ENCODE assay signal across 8 cellular contexts in genomic region chr14:91113829-91114078, GRCh38. TPM values are rescaled to one million over a fixed set of nuclear protein-coding genes. Genes with fewer than 3 reads are reported as not detected.
DNase-seq lines count a peak whose midpoint lies in the region; ATAC-seq and TF ChIP-seq lines count a peak whose summit lies in the region.

TSS of gene DGLUCY (plus strand) at chr14:91114073. CDS start at chr14:91160295, 46,222 bp downstream.

- H2AFZ ChIP-seq in KMS-11 (ENCODE audit: low read depth): peak within 1 kb of the TSS; percentile 69

- H3K4me3 ChIP-seq in GM06990 (replicated peaks; ENCODE audit: low read depth, low read length) (peak within 1 kb of the TSS; percentile 81), KMS-11 (IDR thresholded peaks at IDR 0.05; ENCODE audit: insufficient read depth, low read depth, low read length) (no peak within 1 kb of the TSS)

- no peaks in the 10 kb centered on the region for H3K36me3 ChIP-seq in GM06990 (ENCODE audit: control insufficient read depth, insufficient read depth, low read length)
- no peaks in the 10 kb centered on the region for H3K36me3 ChIP-seq in KMS-11 (ENCODE audit: insufficient read depth)

- H3K27ac ChIP-seq in KMS-11: peak within 1 kb of the TSS; percentile 100

- ATAC-seq in GM21717 (IDR thresholded peaks at IDR 0.05; ENCODE audit: unreplicated experiment) (peak; percentile 73), omental fat pad (ENCODE audit: low FRiP score) (peak; percentile 90)

- H3K4me2 ChIP-seq in KMS-11: peak within 1 kb of the TSS; percentile 82

- DNase-seq in GM06990 (ENCODE audit: extremely low read depth, insufficient read length) (no peak), germinal center (ENCODE audit: low spot score) (peak; percentile 77), omental fat pad (ENCODE audit: low spot score) (peak; percentile 45), superior temporal gyrus (ENCODE audit: extremely low spot score) (no peak), NCI-H146 (lab: John Stamatoyannopoulos, UW) (no peak)
- DNase-seq in activated T-helper 2 cell treated with anti-CD3 and anti-CD28 coated beads, Interferon-gamma antibody, Interleukin-2, Interleukin-4, amounts not matched to agents 10 μg/mL and 5 μg/mL and 100 μg/mL, durations not matched to agents 14 hours and 24 hours and 36 hours (ENCODE audit: low spot score): no peak

- H3K4me1 Mint-ChIP-seq in activated T-helper 2 cell treated with anti-CD3 and anti-CD28 coated beads, Interferon-gamma antibody, Interleukin-2, Interleukin-4, amounts not matched to agents 10 μg/mL and 5 μg/mL and 100 μg/mL, durations not matched to agents 14 hours and 24 hours and 36 hours (ENCODE audit: low read depth): peaks cover 60% of the 10 kb centered on the region

- H3K36me3 Mint-ChIP-seq in activated T-helper 2 cell treated with anti-CD3 and anti-CD28 coated beads, Interferon-gamma antibody, Interleukin-2, Interleukin-4, amounts not matched to agents 10 μg/mL and 5 μg/mL and 100 μg/mL, durations not matched to agents 14 hours and 24 hours and 36 hours (ENCODE audit: low read depth): peaks cover 32% of the 10 kb centered on the region

- intact Hi-C loops in activated T-helper 2 cell treated with anti-CD3 and anti-CD28 coated beads, Interferon-gamma antibody, Interleukin-2, Interleukin-4, amounts not matched to agents 10 μg/mL and 5 μg/mL and 100 μg/mL, durations not matched to agents 14 hours and 24 hours and 36 hours (cut with micrococcal nuclease): loop anchor here (1.0 to 2.0 kb wide), 5 partner anchors 13 to 211 kb away; no protein-coding TSS in a partner anchor

- peak within 1 kb of the TSS; percentile 92 for H3K27ac Mint-ChIP-seq in activated T-helper 2 cell treated with anti-CD3 and anti-CD28 coated beads, Interferon-gamma antibody, Interleukin-2, Interleukin-4, amounts not matched to agents 10 μg/mL and 5 μg/mL and 100 μg/mL, durations not matched to agents 14 hours and 24 hours and 36 hours

- H3K27me3 Mint-ChIP-seq in activated T-helper 2 cell treated with anti-CD3 and anti-CD28 coated beads, Interferon-gamma antibody, Interleukin-2, Interleukin-4, amounts not matched to agents 10 μg/mL and 5 μg/mL and 100 μg/mL, durations not matched to agents 14 hours and 24 hours and 36 hours (ENCODE audit: low read depth): no peaks in the 10 kb centered on the region

- no peaks in the 10 kb centered on the region for H3K9me3 Mint-ChIP-seq in activated T-helper 2 cell treated with anti-CD3 and anti-CD28 coated beads, Interferon-gamma antibody, Interleukin-2, Interleukin-4, amounts not matched to agents 10 μg/mL and 5 μg/mL and 100 μg/mL, durations not matched to agents 14 hours and 24 hours and 36 hours

- H3K4me3 Mint-ChIP-seq in activated T-helper 2 cell treated with anti-CD3 and anti-CD28 coated beads, Interferon-gamma antibody, Interleukin-2, Interleukin-4, amounts not matched to agents 10 μg/mL and 5 μg/mL and 100 μg/mL, durations not matched to agents 14 hours and 24 hours and 36 hours (ENCODE audit: low read depth): peak within 1 kb of the TSS; percentile 95

- H3K27me3 ChIP-seq in GM06990 (replicated peaks; ENCODE audit: control insufficient read depth, insufficient read depth, low read length): no peaks in the 10 kb centered on the region
- no peaks in the 10 kb centered on the region for H3K27me3 ChIP-seq in KMS-11 (ENCODE audit: insufficient read depth, low read depth)

- H4K20me1 ChIP-seq in KMS-11 (ENCODE audit: insufficient read depth): no peaks in the 10 kb centered on the region

- TF ChIP-seq CTCF in GM06990 (IDR thresholded peaks at IDR 0.05; ENCODE audit: insufficient read depth, low read length, poor library complexity, severe bottlenecking) (no peak), KMS-11 (conservative IDR thresholded peaks at IDR 0.05; ENCODE audit: low read depth, low read length) (no peak), omental fat pad (IDR thresholded peaks at IDR 0.05) (no peak)

- peaks cover 26% of the 10 kb centered on the region for H3K4me1 ChIP-seq in KMS-11 (ENCODE audit: low read depth, poor library complexity, severe bottlenecking)

- H3K9ac ChIP-seq in KMS-11: peak within 1 kb of the TSS; percentile 97

- H3K79me2 ChIP-seq in KMS-11 (ENCODE audit: insufficient read depth, low read depth): peaks cover 18% of the 10 kb centered on the region

RNA-seq across cellular contexts. Expression of gene DGLUCY, which starts in this region (rescaled TPM):
- 48.5 and 52.1 TPM in 2 replicates for total RNA-seq in activated T-helper 2 cell treated with anti-CD3 and anti-CD28 coated beads, Interferon-gamma antibody, Interleukin-2, Interleukin-4, amounts not matched to agents 10 μg/mL and 5 μg/mL and 100 μg/mL, durations not matched to agents 14 hours and 24 hours and 36 hours
- total RNA-seq in omental fat pad: 10 to 100 TPM; 27.5 to 93.2 (median 39.3) TPM

Comparison
In these comparisons a context has a peak if more than half of its experiments do, and no peak if none do; other contexts are left out.
1. DNase-seq: peak in germinal center (single experiment) and omental fat pad (single experiment); none in GM06990 (single experiment), activated T-helper 2 cell treated with anti-CD3 and anti-CD28 coated beads, Interferon-gamma antibody, Interleukin-2, Interleukin-4, amounts not matched to agents 10 μg/mL and 5 μg/mL and 100 μg/mL, durations not matched to agents 14 hours and 24 hours and 36 hours (single experiment), superior temporal gyrus (single experiment) and NCI-H146 (single experiment).